1 cellular context compared by ENCODE assay signal in the genomic region with DNA sequence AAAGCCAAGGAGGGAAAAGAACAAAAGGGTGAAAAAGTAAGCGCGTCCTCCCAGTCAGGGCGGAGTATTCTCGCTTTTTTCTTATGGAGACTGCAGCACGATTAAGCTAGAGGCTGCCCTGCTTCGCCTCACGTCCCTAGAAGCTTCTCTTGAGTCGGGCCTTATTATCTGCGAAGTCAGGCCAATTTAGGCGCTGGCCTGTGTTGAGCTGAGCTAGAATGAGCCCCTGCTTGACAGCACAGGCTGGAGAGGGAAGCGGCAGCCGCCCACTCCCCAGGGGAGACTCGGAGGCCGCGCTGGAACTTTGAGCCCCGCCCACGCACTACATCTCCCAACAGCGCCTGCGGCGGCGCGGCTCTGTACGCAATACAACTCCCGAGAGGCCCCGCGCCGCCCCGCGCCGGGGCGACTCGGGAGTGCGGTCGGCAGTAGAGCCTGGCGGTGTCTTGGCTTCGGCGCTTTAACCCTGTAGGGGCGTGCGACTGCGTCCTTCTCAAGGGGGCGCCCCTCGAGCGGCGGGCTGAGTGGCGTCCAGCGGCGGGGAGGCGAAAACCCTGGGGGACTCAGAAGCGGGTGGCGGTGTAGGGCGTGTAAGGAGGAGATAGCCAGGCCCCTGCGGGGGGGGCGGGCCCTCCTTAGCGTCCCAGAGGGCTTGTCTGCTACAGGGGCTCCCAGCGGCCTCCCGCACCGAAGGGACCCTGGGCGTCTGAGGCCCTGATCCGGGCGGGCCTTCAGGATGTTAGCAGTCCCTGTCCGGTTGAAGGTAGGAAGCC.
TF ChIP-seq lines count a peak whose summit lies in the region.

No MANE protein-coding gene starts in this region.

TF ChIP-seq in HepG2, 621 proteins besides CTCF, POLR2A, EP300 and RAD21 (continued from another document and continues in another):
- TF ChIP-seq, protein P1, sequence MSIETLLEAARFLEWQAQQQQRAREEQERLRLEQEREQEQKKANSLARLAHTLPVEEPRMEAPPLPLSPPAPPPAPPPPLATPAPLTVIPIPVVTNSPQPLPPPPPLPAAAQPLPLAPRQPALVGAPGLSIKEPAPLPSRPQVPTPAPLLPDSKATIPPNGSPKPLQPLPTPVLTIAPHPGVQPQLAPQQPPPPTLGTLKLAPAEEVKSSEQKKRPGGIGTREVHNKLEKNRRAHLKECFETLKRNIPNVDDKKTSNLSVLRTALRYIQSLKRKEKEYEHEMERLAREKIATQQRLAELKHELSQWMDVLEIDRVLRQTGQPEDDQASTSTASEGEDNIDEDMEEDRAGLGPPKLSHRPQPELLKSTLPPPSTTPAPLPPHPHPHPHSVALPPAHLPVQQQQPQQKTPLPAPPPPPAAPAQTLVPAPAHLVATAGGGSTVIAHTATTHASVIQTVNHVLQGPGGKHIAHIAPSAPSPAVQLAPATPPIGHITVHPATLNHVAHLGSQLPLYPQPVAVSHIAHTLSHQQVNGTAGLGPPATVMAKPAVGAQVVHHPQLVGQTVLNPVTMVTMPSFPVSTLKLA (IDR thresholded peaks at IDR 0.05) = no peak
- TF ChIP-seq, protein P2, sequence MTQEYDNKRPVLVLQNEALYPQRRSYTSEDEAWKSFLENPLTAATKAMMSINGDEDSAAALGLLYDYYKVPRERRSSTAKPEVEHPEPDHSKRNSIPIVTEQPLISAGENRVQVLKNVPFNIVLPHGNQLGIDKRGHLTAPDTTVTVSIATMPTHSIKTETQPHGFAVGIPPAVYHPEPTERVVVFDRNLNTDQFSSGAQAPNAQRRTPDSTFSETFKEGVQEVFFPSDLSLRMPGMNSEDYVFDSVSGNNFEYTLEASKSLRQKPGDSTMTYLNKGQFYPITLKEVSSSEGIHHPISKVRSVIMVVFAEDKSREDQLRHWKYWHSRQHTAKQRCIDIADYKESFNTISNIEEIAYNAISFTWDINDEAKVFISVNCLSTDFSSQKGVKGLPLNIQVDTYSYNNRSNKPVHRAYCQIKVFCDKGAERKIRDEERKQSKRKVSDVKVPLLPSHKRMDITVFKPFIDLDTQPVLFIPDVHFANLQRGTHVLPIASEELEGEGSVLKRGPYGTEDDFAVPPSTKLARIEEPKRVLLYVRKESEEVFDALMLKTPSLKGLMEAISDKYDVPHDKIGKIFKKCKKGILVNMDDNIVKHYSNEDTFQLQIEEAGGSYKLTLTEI (CRISPR knock-in tag; conservative IDR thresholded peaks at IDR 0.05) = no peak
- no peak for TF ChIP-seq PAX8 (CRISPR knock-in tag; IDR thresholded peaks at IDR 0.05; ENCODE audit: borderline replicate concordance)
- no peak for TF ChIP-seq ZNF672 (CRISPR knock-in tag; IDR thresholded peaks at IDR 0.05)
- peak; percentile 75; the same call in 1 of the 2 replicates for TF ChIP-seq CBFB (CRISPR knock-in tag; IDR thresholded peaks at IDR 0.05)
- TF ChIP-seq SMYD3 (CRISPR knock-in tag; IDR thresholded peaks at IDR 0.05) = peak; percentile 55; the same call in 1 of the 2 replicates
- peak; percentile 39; the same call in 1 of the 2 replicates for TF ChIP-seq NCOR1 (IDR thresholded peaks at IDR 0.05; ENCODE audit: borderline replicate concordance, low read length)
- no peak for TF ChIP-seq MTF1 (CRISPR knock-in tag; IDR thresholded peaks at IDR 0.05)
- peak; percentile 69; the same call in 1 of the 2 replicates for TF ChIP-seq HOXA3 (CRISPR knock-in tag; IDR thresholded peaks at IDR 0.05)
- TF ChIP-seq ZMAT3 (CRISPR knock-in tag; conservative IDR thresholded peaks at IDR 0.05) = peak; percentile 76; the same call in 1 of the 2 replicates
- TF ChIP-seq GATA4 (IDR thresholded peaks at IDR 0.05; ENCODE audit: borderline replicate concordance, low read depth) = peak; percentile 36; the same call in 1 of the 2 replicates
- TF ChIP-seq, protein P3, sequence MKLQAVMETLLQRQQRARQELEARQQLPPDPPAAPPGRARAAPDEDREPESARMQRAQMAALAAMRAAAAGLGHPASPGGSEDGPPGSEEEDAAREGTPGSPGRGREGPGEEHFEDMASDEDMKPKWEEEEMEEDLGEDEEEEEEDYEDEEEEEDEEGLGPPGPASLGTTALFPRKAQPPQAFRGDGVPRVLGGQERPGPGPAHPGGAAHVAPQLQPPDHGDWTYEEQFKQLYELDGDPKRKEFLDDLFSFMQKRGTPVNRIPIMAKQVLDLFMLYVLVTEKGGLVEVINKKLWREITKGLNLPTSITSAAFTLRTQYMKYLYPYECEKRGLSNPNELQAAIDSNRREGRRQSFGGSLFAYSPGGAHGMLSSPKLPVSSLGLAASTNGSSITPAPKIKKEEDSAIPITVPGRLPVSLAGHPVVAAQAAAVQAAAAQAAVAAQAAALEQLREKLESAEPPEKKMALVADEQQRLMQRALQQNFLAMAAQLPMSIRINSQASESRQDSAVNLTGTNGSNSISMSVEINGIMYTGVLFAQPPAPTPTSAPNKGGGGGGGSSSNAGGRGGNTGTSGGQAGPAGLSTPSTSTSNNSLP (IDR thresholded peaks at IDR 0.05; ENCODE audit: low read depth, low read length) = no peak
- peak; percentile 53; the same call in 1 of the 2 replicates for TF ChIP-seq ZNF350 (CRISPR knock-in tag; IDR thresholded peaks at IDR 0.05; ENCODE audit: borderline replicate concordance, low read depth)
- TF ChIP-seq RNF2 (conservative IDR thresholded peaks at IDR 0.05; ENCODE audit: low read depth) = no peak
- TF ChIP-seq ZNF260 (CRISPR knock-in tag; IDR thresholded peaks at IDR 0.05; ENCODE audit: borderline replicate concordance, low read depth) = no peak
- TF ChIP-seq ZKSCAN8 (CRISPR knock-in tag; IDR thresholded peaks at IDR 0.05; ENCODE audit: borderline replicate concordance) = no peak
- TF ChIP-seq, protein P4, sequence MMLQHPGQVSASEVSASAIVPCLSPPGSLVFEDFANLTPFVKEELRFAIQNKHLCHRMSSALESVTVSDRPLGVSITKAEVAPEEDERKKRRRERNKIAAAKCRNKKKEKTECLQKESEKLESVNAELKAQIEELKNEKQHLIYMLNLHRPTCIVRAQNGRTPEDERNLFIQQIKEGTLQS (CRISPR knock-in tag; IDR thresholded peaks at IDR 0.05) = 0 out of 2 replicates have a peak, but pooled peaks have one; percentile 21
- TF ChIP-seq SAFB2 (CRISPR knock-in tag; IDR thresholded peaks at IDR 0.05; ENCODE audit: borderline replicate concordance, low read depth) = 0 out of 2 replicates have a peak, but pooled peaks have one; percentile 66
- TF ChIP-seq, protein P5, sequence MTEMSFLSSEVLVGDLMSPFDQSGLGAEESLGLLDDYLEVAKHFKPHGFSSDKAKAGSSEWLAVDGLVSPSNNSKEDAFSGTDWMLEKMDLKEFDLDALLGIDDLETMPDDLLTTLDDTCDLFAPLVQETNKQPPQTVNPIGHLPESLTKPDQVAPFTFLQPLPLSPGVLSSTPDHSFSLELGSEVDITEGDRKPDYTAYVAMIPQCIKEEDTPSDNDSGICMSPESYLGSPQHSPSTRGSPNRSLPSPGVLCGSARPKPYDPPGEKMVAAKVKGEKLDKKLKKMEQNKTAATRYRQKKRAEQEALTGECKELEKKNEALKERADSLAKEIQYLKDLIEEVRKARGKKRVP (CRISPR knock-in tag; IDR thresholded peaks at IDR 0.05) = peak in 1 of 2 experiments; percentile 78; a peak in 2 of 4 replicates
- TF ChIP-seq, protein P6, sequence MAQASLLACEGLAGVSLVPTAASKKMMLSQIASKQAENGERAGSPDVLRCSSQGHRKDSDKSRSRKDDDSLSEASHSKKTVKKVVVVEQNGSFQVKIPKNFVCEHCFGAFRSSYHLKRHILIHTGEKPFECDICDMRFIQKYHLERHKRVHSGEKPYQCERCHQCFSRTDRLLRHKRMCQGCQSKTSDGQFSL (CRISPR knock-in tag; IDR thresholded peaks at IDR 0.05) = peak; percentile 93
- TF ChIP-seq, protein P7, sequence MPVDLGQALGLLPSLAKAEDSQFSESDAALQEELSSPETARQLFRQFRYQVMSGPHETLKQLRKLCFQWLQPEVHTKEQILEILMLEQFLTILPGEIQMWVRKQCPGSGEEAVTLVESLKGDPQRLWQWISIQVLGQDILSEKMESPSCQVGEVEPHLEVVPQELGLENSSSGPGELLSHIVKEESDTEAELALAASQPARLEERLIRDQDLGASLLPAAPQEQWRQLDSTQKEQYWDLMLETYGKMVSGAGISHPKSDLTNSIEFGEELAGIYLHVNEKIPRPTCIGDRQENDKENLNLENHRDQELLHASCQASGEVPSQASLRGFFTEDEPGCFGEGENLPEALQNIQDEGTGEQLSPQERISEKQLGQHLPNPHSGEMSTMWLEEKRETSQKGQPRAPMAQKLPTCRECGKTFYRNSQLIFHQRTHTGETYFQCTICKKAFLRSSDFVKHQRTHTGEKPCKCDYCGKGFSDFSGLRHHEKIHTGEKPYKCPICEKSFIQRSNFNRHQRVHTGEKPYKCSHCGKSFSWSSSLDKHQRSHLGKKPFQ (CRISPR knock-in tag; IDR thresholded peaks at IDR 0.05; ENCODE audit: insufficient replicate concordance) = peak; percentile 77
- TF ChIP-seq, protein P8, sequence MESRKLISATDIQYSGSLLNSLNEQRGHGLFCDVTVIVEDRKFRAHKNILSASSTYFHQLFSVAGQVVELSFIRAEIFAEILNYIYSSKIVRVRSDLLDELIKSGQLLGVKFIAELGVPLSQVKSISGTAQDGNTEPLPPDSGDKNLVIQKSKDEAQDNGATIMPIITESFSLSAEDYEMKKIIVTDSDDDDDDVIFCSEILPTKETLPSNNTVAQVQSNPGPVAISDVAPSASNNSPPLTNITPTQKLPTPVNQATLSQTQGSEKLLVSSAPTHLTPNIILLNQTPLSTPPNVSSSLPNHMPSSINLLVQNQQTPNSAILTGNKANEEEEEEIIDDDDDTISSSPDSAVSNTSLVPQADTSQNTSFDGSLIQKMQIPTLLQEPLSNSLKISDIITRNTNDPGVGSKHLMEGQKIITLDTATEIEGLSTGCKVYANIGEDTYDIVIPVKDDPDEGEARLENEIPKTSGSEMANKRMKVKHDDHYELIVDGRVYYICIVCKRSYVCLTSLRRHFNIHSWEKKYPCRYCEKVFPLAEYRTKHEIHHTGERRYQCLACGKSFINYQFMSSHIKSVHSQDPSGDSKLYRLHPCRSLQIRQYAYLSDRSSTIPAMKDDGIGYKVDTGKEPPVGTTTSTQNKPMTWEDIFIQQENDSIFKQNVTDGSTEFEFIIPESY (CRISPR knock-in tag; IDR thresholded peaks at IDR 0.05) = peak; percentile 27; the same call in 1 of the 2 replicates
- TF ChIP-seq, protein P9, sequence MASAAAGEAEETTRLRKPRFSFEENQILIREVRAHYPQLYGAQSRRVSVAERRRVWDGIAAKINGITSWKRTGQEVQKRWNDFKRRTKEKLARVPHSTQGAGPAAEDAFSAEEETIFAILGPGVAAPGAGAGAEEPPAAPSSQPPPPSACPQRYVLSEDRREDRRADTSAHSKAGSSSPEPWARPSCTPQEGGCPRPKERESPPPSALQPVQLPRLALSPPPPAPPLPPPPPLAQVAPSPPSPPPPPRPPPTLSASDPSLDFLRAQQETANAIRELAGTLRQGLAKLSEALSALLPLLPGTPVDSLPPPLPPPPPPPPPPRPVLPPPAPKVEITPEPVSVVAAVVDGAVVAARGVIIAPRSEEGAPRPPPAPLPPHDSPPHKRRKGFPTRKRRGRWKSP (CRISPR knock-in tag; IDR thresholded peaks at IDR 0.05) = peak; percentile 77; the same call in 1 of the 2 replicates
- 0 out of 2 replicates have a peak, but pooled peaks have one; percentile 75 for TF ChIP-seq EED (CRISPR knock-in tag; IDR thresholded peaks at IDR 0.05)
- TF ChIP-seq ZNF792 (CRISPR knock-in tag; IDR thresholded peaks at IDR 0.05) = peak; percentile 63
- TF ChIP-seq HDAC1 (CRISPR knock-in tag; IDR thresholded peaks at IDR 0.05) = peak; percentile 83
- TF ChIP-seq, protein P10, sequence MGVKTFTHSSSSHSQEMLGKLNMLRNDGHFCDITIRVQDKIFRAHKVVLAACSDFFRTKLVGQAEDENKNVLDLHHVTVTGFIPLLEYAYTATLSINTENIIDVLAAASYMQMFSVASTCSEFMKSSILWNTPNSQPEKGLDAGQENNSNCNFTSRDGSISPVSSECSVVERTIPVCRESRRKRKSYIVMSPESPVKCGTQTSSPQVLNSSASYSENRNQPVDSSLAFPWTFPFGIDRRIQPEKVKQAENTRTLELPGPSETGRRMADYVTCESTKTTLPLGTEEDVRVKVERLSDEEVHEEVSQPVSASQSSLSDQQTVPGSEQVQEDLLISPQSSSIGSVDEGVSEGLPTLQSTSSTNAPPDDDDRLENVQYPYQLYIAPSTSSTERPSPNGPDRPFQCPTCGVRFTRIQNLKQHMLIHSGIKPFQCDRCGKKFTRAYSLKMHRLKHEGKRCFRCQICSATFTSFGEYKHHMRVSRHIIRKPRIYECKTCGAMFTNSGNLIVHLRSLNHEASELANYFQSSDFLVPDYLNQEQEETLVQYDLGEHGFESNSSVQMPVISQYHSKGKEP (CRISPR knock-in tag; IDR thresholded peaks at IDR 0.05) = 0 out of 2 replicates have a peak, but pooled peaks have one; percentile 30
- TF ChIP-seq ZNF292 (CRISPR knock-in tag; IDR thresholded peaks at IDR 0.05; ENCODE audit: borderline replicate concordance, low read depth) = no peak
- TF ChIP-seq, protein P11, sequence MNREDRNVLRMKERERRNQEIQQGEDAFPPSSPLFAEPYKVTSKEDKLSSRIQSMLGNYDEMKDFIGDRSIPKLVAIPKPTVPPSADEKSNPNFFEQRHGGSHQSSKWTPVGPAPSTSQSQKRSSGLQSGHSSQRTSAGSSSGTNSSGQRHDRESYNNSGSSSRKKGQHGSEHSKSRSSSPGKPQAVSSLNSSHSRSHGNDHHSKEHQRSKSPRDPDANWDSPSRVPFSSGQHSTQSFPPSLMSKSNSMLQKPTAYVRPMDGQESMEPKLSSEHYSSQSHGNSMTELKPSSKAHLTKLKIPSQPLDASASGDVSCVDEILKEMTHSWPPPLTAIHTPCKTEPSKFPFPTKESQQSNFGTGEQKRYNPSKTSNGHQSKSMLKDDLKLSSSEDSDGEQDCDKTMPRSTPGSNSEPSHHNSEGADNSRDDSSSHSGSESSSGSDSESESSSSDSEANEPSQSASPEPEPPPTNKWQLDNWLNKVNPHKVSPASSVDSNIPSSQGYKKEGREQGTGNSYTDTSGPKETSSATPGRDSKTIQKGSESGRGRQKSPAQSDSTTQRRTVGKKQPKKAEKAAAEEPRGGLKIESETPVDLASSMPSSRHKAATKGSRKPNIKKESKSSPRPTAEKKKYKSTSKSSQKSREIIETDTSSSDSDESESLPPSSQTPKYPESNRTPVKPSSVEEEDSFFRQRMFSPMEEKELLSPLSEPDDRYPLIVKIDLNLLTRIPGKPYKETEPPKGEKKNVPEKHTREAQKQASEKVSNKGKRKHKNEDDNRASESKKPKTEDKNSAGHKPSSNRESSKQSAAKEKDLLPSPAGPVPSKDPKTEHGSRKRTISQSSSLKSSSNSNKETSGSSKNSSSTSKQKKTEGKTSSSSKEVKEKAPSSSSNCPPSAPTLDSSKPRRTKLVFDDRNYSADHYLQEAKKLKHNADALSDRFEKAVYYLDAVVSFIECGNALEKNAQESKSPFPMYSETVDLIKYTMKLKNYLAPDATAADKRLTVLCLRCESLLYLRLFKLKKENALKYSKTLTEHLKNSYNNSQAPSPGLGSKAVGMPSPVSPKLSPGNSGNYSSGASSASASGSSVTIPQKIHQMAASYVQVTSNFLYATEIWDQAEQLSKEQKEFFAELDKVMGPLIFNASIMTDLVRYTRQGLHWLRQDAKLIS (CRISPR knock-in tag; IDR thresholded peaks at IDR 0.05) = peak; percentile 58; the same call in 1 of the 2 replicates
- TF ChIP-seq, protein P12, sequence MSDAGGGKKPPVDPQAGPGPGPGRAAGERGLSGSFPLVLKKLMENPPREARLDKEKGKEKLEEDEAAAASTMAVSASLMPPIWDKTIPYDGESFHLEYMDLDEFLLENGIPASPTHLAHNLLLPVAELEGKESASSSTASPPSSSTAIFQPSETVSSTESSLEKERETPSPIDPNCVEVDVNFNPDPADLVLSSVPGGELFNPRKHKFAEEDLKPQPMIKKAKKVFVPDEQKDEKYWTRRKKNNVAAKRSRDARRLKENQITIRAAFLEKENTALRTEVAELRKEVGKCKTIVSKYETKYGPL (CRISPR knock-in tag; IDR thresholded peaks at IDR 0.05) = no peak; the same call in 1 of the 2 replicates
